ENCODE assay signal across 1 cellular context in the genomic region with DNA sequence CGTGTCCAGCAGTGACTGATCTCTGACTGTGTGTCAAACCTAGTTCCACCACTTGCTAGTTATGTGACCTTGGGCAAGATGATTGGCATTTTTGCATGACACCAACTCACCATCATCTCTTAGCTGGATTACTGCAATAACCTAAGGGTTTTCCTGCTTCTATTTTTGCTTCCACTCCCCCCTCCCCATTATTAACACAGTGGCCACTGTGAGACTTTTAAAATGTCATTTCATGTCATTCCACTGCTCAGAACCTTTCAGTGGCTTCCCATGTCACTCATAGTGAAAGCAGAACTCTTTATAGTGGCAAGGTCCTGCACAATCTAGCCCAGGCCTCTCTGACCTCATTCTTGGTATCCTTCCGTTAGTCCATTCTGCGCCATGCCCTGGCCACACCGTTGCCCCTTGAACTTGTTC.
TF ChIP-seq lines count a peak whose summit lies in the region.

No MANE protein-coding gene starts in this region.

TF ChIP-seq in GM12878, 131 proteins besides CTCF, POLR2A, EP300 and RAD21 (continued from another document and continues in another):
- TF ChIP-seq NBN (IDR thresholded peaks at IDR 0.05) (no peak), KLF5 (IDR thresholded peaks at IDR 0.05; ENCODE audit: partially characterized antibody) (no peak), NR2C2 (IDR thresholded peaks at IDR 0.05; ENCODE audit: borderline replicate concordance, control insufficient read depth, insufficient read length, low read depth) (no peak), WRNIP1 (IDR thresholded peaks at IDR 0.05; ENCODE audit: borderline replicate concordance, low read depth, low read length) (no peak), ZNF384 (IDR thresholded peaks at IDR 0.05; ENCODE audit: borderline replicate concordance, low read depth, low read length) (no peak), SMAD1 (IDR thresholded peaks at IDR 0.05; ENCODE audit: low read depth, partially characterized antibody) (no peak), E2F4 (IDR thresholded peaks at IDR 0.05; ENCODE audit: low read depth, low read length) (no peak), HDAC6 (IDR thresholded peaks at IDR 0.05; ENCODE audit: unreplicated experiment) (no peak), NFYA (IDR thresholded peaks at IDR 0.05; ENCODE audit: borderline replicate concordance, low read depth, low read length) (no peak), CREB1 (IDR thresholded peaks at IDR 0.05; ENCODE audit: low read depth) (peak; percentile 48; the same call in 1 of the 2 replicates), EED (IDR thresholded peaks at IDR 0.05; ENCODE audit: low read depth) (peak; percentile 90), YY1 (IDR thresholded peaks at IDR 0.05; ENCODE audit: low read depth, low read length) (no peak), ZZZ3 (IDR thresholded peaks at IDR 0.05; ENCODE audit: control insufficient read depth, insufficient read length, low read depth) (no peak), ZNF687 (IDR thresholded peaks at IDR 0.05) (no peak), EZH2 (IDR thresholded peaks at IDR 0.05; ENCODE audit: borderline replicate concordance, control insufficient read depth, low read depth, low read length) (no peak), RAD51 (IDR thresholded peaks at IDR 0.05) (no peak), MYB (IDR thresholded peaks at IDR 0.05; ENCODE audit: borderline replicate concordance, low read depth, low read length) (no peak), RFX5 (IDR thresholded peaks at IDR 0.05; ENCODE audit: low read depth, low read length) (no peak), IRF4 (IDR thresholded peaks at IDR 0.05; ENCODE audit: low read depth, low read length) (peak; percentile 92), RELB (IDR thresholded peaks at IDR 0.05; ENCODE audit: low read depth) (peak; percentile 45; the same call in 1 of the 2 replicates), CHD4 (IDR thresholded peaks at IDR 0.05) (no peak), ZNF217 (IDR thresholded peaks at IDR 0.05) (0 out of 2 replicates have a peak, but pooled peaks have one; percentile 34), SPI1 (IDR thresholded peaks at IDR 0.05; ENCODE audit: borderline replicate concordance, insufficient read depth, low read depth, low read length) (peak; percentile 74), SKIL (IDR thresholded peaks at IDR 0.05; ENCODE audit: low read depth, poor library complexity, severe bottlenecking) (peak; percentile 66), PAX5 (IDR thresholded peaks at IDR 0.05; ENCODE audit: borderline replicate concordance, low read depth, low read length) (peak; percentile 82; the same call in 1 of the 2 replicates), CBFB (IDR thresholded peaks at IDR 0.05; ENCODE audit: low read depth) (peak; percentile 37; the same call in 1 of the 2 replicates)
- TF ChIP-seq, protein P1, sequence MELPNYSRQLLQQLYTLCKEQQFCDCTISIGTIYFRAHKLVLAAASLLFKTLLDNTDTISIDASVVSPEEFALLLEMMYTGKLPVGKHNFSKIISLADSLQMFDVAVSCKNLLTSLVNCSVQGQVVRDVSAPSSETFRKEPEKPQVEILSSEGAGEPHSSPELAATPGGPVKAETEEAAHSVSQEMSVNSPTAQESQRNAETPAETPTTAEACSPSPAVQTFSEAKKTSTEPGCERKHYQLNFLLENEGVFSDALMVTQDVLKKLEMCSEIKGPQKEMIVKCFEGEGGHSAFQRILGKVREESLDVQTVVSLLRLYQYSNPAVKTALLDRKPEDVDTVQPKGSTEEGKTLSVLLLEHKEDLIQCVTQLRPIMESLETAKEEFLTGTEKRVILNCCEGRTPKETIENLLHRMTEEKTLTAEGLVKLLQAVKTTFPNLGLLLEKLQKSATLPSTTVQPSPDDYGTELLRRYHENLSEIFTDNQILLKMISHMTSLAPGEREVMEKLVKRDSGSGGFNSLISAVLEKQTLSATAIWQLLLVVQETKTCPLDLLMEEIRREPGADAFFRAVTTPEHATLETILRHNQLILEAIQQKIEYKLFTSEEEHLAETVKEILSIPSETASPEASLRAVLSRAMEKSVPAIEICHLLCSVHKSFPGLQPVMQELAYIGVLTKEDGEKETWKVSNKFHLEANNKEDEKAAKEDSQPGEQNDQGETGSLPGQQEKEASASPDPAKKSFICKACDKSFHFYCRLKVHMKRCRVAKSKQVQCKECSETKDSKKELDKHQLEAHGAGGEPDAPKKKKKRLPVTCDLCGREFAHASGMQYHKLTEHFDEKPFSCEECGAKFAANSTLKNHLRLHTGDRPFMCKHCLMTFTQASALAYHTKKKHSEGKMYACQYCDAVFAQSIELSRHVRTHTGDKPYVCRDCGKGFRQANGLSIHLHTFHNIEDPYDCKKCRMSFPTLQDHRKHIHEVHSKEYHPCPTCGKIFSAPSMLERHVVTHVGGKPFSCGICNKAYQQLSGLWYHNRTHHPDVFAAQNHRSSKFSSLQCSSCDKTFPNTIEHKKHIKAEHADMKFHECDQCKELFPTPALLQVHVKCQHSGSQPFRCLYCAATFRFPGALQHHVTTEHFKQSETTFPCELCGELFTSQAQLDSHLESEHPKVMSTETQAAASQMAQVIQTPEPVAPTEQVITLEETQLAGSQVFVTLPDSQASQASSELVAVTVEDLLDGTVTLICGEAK (IDR thresholded peaks at IDR 0.05; ENCODE audit: borderline replicate concordance), result no peak
- TF ChIP-seq, protein P2, sequence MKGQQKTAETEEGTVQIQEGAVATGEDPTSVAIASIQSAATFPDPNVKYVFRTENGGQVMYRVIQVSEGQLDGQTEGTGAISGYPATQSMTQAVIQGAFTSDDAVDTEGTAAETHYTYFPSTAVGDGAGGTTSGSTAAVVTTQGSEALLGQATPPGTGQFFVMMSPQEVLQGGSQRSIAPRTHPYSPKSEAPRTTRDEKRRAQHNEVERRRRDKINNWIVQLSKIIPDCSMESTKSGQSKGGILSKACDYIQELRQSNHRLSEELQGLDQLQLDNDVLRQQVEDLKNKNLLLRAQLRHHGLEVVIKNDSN (IDR thresholded peaks at IDR 0.05; ENCODE audit: borderline replicate concordance, extremely low read length, insufficient read depth, low read depth, low read length), result no peak
- TF ChIP-seq, protein P3, sequence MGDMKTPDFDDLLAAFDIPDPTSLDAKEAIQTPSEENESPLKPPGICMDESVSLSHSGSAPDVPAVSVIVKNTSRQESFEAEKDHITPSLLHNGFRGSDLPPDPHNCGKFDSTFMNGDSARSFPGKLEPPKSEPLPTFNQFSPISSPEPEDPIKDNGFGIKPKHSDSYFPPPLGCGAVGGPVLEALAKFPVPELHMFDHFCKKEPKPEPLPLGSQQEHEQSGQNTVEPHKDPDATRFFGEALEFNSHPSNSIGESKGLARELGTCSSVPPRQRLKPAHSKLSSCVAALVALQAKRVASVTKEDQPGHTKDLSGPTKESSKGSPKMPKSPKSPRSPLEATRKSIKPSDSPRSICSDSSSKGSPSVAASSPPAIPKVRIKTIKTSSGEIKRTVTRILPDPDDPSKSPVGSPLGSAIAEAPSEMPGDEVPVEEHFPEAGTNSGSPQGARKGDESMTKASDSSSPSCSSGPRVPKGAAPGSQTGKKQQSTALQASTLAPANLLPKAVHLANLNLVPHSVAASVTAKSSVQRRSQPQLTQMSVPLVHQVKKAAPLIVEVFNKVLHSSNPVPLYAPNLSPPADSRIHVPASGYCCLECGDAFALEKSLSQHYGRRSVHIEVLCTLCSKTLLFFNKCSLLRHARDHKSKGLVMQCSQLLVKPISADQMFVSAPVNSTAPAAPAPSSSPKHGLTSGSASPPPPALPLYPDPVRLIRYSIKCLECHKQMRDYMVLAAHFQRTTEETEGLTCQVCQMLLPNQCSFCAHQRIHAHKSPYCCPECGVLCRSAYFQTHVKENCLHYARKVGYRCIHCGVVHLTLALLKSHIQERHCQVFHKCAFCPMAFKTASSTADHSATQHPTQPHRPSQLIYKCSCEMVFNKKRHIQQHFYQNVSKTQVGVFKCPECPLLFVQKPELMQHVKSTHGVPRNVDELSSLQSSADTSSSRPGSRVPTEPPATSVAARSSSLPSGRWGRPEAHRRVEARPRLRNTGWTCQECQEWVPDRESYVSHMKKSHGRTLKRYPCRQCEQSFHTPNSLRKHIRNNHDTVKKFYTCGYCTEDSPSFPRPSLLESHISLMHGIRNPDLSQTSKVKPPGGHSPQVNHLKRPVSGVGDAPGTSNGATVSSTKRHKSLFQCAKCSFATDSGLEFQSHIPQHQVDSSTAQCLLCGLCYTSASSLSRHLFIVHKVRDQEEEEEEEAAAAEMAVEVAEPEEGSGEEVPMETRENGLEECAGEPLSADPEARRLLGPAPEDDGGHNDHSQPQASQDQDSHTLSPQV (IDR thresholded peaks at IDR 0.05), result no peak
- TF ChIP-seq, protein P4, sequence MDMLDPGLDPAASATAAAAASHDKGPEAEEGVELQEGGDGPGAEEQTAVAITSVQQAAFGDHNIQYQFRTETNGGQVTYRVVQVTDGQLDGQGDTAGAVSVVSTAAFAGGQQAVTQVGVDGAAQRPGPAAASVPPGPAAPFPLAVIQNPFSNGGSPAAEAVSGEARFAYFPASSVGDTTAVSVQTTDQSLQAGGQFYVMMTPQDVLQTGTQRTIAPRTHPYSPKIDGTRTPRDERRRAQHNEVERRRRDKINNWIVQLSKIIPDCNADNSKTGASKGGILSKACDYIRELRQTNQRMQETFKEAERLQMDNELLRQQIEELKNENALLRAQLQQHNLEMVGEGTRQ (IDR thresholded peaks at IDR 0.05; ENCODE audit: borderline replicate concordance, low read depth, low read length), result no peak
- TF ChIP-seq, protein P5, sequence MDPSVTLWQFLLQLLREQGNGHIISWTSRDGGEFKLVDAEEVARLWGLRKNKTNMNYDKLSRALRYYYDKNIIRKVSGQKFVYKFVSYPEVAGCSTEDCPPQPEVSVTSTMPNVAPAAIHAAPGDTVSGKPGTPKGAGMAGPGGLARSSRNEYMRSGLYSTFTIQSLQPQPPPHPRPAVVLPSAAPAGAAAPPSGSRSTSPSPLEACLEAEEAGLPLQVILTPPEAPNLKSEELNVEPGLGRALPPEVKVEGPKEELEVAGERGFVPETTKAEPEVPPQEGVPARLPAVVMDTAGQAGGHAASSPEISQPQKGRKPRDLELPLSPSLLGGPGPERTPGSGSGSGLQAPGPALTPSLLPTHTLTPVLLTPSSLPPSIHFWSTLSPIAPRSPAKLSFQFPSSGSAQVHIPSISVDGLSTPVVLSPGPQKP (IDR thresholded peaks at IDR 0.05; ENCODE audit: low read depth, low read length), result no peak
